In genomic region chrX:136608295-136608933, GRCh38 we compare ENCODE assay signal across 8 cellular contexts. TPM values are rescaled to one million over a fixed set of nuclear protein-coding genes. Genes with fewer than 3 reads are reported as not detected.
DNase-seq lines count a peak whose midpoint lies in the region; ATAC-seq and TF ChIP-seq lines count a peak whose summit lies in the region.

No MANE protein-coding gene starts in this region.

- peaks cover 2 to 4% of the 10 kb centered on the region in 2 donors for H3K36me3 Mint-ChIP-seq in activated T-cell treated with anti-CD3 and anti-CD28 coated beads, Interleukin-2, amount 50 U/mL, for 72 hours (ENCODE audit: insufficient read depth in 2 of 2)

- ATAC-seq in activated T-cell treated with anti-CD3 and anti-CD28 coated beads, Interleukin-2, amount 50 U/mL, for 72 hours (replicated peaks in 1 of 2): peak; percentile 84
- no peak for ATAC-seq in GM19395 (IDR thresholded peaks at IDR 0.05; ENCODE audit: unreplicated experiment)
- no peak for ATAC-seq in omental fat pad (ENCODE audit: low FRiP score)

- peak overlapping the region; percentile 88 for H3K27ac Mint-ChIP-seq in activated T-cell treated with anti-CD3 and anti-CD28 coated beads, Interleukin-2, amount 50 U/mL, for 72 hours

- H3K4me3 Mint-ChIP-seq in activated T-cell treated with anti-CD3 and anti-CD28 coated beads, Interleukin-2, amount 50 U/mL, for 72 hours: peak overlapping the region; percentile 52 to 81

- TF ChIP-seq CTCF in omental fat pad (IDR thresholded peaks at IDR 0.05): no peak

- peaks cover 0 to 3% of the 10 kb centered on the region in 2 donors for H3K9me3 Mint-ChIP-seq in activated T-cell treated with anti-CD3 and anti-CD28 coated beads, Interleukin-2, amount 50 U/mL, for 72 hours

- peaks cover 53% of the 10 kb centered on the region for H3K4me1 Mint-ChIP-seq in activated T-cell treated with anti-CD3 and anti-CD28 coated beads, Interleukin-2, amount 50 U/mL, for 72 hours (ENCODE audit: low read depth)

- peak; percentile 25 for DNase-seq in NCI-H1436 (lab: John Stamatoyannopoulos, UW)
- no peak for DNase-seq in NCI-H1436 treated with DMSO at 0.1 percent for 48 hours (lab: John Stamatoyannopoulos, UW)
- peak; percentile 72 for DNase-seq in NCI-H69 (lab: John Stamatoyannopoulos, UW)
- peak; percentile 51 for DNase-seq in activated T-cell treated with anti-CD3 and anti-CD28 coated beads, Interleukin-2, amount 50 U/mL, for 72 hours
- DNase-seq in germinal center (ENCODE audit: low spot score): peak; percentile 17
- DNase-seq in stimulated activated CD4-positive, alpha-beta T cell treated with anti-CD3 and anti-CD28 coated beads, Interleukin-2, amount 100 ng/mL, for 24 hours: peak; percentile 49 to 55
- DNase-seq in omental fat pad (ENCODE audit: low spot score): no peak

- peaks cover 15% of the 10 kb centered on the region for H3K27me3 Mint-ChIP-seq in activated T-cell treated with anti-CD3 and anti-CD28 coated beads, Interleukin-2, amount 50 U/mL, for 72 hours (ENCODE audit: low read depth)

RNA-seq across cellular contexts. Expression of gene CD40LG, which starts 39.5 kb away (rescaled TPM):
- total RNA-seq in activated T-cell treated with anti-CD3 and anti-CD28 coated beads, Interleukin-2, amount 50 U/mL, for 72 hours: 10 to 100 TPM; 26.5 to 36.1 TPM
- 1 to 10 TPM in 1 of 4 donors, under 1 TPM in 2, not detected in 1; 0.36 to 1.4 (median 0.50) TPM for total RNA-seq in omental fat pad

Comparison
In these comparisons a context has a peak if more than half of its experiments do, and no peak if none do; other contexts are left out.
1. DNase-seq: peak in NCI-H1436 (single experiment), NCI-H69 (single experiment), activated T-cell treated with anti-CD3 and anti-CD28 coated beads, Interleukin-2, amount 50 U/mL, for 72 hours (2 of 2), germinal center (single experiment) and stimulated activated CD4-positive, alpha-beta T cell treated with anti-CD3 and anti-CD28 coated beads, Interleukin-2, amount 100 ng/mL, for 24 hours (2 of 2); none in NCI-H1436 treated with DMSO at 0.1 percent for 48 hours (single experiment) and omental fat pad (single experiment).
2. ATAC-seq: peak in activated T-cell treated with anti-CD3 and anti-CD28 coated beads, Interleukin-2, amount 50 U/mL, for 72 hours (2 of 2); none in GM19395 (single experiment) and omental fat pad (single experiment).
3. RNA of gene CD40LG, which starts 39.5 kb away (total RNA-seq): 26.5 to 36.1 TPM in activated T-cell treated with anti-CD3 and anti-CD28 coated beads, Interleukin-2, amount 50 U/mL, for 72 hours; 0.36 to 1.4 TPM in omental fat pad; every median in the first group is over 10 times any median in the second.